7 cellular contexts compared by ENCODE assay signal in genomic region chr5:113678924-113679575, GRCh38.
A peak's percentile ranks its signal among the peaks of the same experiment; 100 is the strongest.
DNase-seq lines count a peak whose midpoint lies in the region; ATAC-seq and TF ChIP-seq lines count a peak whose summit lies in the region.

No MANE protein-coding gene starts in this region.

- H2AFZ ChIP-seq in DND-41 (ENCODE audit: low read depth, low read length) (no peak overlapping the region), Karpas-422 (ENCODE audit: low read length) (no peak overlapping the region), parathyroid adenoma (no peak overlapping the region)

- DNase-seq in DND-41, result peak; percentile 39
- peak; percentile 87 for DNase-seq in Karpas-422
- peak; percentile 43 for DNase-seq in SKM-1 treated with dmso at 0.1 percent for 144 hours (lab: John Stamatoyannopoulos, UW; ENCODE audit: unreplicated experiment)
- peak; percentile 47 for DNase-seq in fibroblast of peridontal ligament (ENCODE audit: extremely low read depth)

- no peak overlapping the region for H3K4me3 ChIP-seq in DND-41 (ENCODE audit: low read depth in 1 of 2, low read length in 2 of 2)
- no peak overlapping the region for H3K4me3 ChIP-seq in Karpas-422 (ENCODE audit: low read length)
- H3K4me3 ChIP-seq in parathyroid adenoma (ENCODE audit: low read depth, low read length), result no peak overlapping the region

- H3K36me3 ChIP-seq in DND-41 (ENCODE audit: insufficient read depth, low read length) (no peaks in the 10 kb centered on the region), Karpas-422 (ENCODE audit: insufficient read depth, low read length) (no peaks in the 10 kb centered on the region), parathyroid adenoma (ENCODE audit: control insufficient read depth, insufficient read depth, low read length) (no peaks in the 10 kb centered on the region)

- no peak overlapping the region for H3K9ac ChIP-seq in DND-41 (ENCODE audit: low read depth, low read length)
- H3K9ac ChIP-seq in Karpas-422 (ENCODE audit: low read length), result no peak overlapping the region
- no peak overlapping the region for H3K9ac ChIP-seq in parathyroid adenoma

- H3K4me1 ChIP-seq in DND-41 (ENCODE audit: insufficient read depth, low read length) (no peaks in the 10 kb centered on the region), Karpas-422 (ENCODE audit: low read length) (no peaks in the 10 kb centered on the region), parathyroid adenoma (no peaks in the 10 kb centered on the region)

- no peaks in the 10 kb centered on the region for H3K9me2 ChIP-seq in Karpas-422 (replicated peaks; ENCODE audit: insufficient read depth, low read length)

- H3K9me3 ChIP-seq in DND-41 (ENCODE audit: insufficient read depth, low read length, severe bottlenecking) (no peaks in the 10 kb centered on the region), Karpas-422 (ENCODE audit: low read length) (no peaks in the 10 kb centered on the region), parathyroid adenoma (ENCODE audit: control insufficient read depth, low read length) (no peaks in the 10 kb centered on the region)

- no peaks in the 10 kb centered on the region for H4K20me1 ChIP-seq in DND-41 (ENCODE audit: insufficient read depth, low read length)
- H4K20me1 ChIP-seq in Karpas-422 (ENCODE audit: insufficient read depth, low read depth, low read length), result no peaks in the 10 kb centered on the region

- TF ChIP-seq CTCF in DND-41 (IDR thresholded peaks at IDR 0.05; ENCODE audit: borderline replicate concordance, extremely low read depth, low read length, poor library complexity, severe bottlenecking), result peak; percentile 77
- TF ChIP-seq CTCF in parathyroid adenoma (IDR thresholded peaks at IDR 0.05), result peak; percentile 40

- H3K27me3 ChIP-seq in DND-41 (ENCODE audit: insufficient read depth, low read length, poor library complexity), result peaks cover 2% of the 10 kb centered on the region
- no peaks in the 10 kb centered on the region for H3K27me3 ChIP-seq in Karpas-422 (ENCODE audit: low read length)
- H3K27me3 ChIP-seq in parathyroid adenoma (ENCODE audit: control insufficient read depth, insufficient read depth, low read length), result no peaks in the 10 kb centered on the region

- H3K27ac ChIP-seq in DND-41 (ENCODE audit: low read length), result no peak overlapping the region
- no peak overlapping the region for H3K27ac ChIP-seq in Karpas-422 (ENCODE audit: low read length)
- no peak overlapping the region for H3K27ac ChIP-seq in parathyroid adenoma

- H3K79me2 ChIP-seq in DND-41 (ENCODE audit: insufficient read depth, low read length) (no peaks in the 10 kb centered on the region), Karpas-422 (ENCODE audit: low read length) (no peaks in the 10 kb centered on the region), parathyroid adenoma (no peaks in the 10 kb centered on the region)

- ATAC-seq in DND-41 (ENCODE audit: insufficient read depth, low read depth), result peak; percentile 75
- peak; percentile 66 for ATAC-seq in GM21360 (IDR thresholded peaks at IDR 0.05; ENCODE audit: unreplicated experiment)
- no peak for ATAC-seq in HG03457 (IDR thresholded peaks at IDR 0.05; ENCODE audit: unreplicated experiment)

- H3K4me2 ChIP-seq in DND-41 (ENCODE audit: insufficient read depth, low read length) (no peak overlapping the region), Karpas-422 (ENCODE audit: low read depth, low read length, poor library complexity, severe bottlenecking) (no peak overlapping the region), parathyroid adenoma (ENCODE audit: low read length) (no peak overlapping the region)
